ENCODE assay signal across 21 cellular contexts in genomic region chr1:160377585-160378206, GRCh38. TPM values are rescaled to one million over a fixed set of nuclear protein-coding genes. Genes with fewer than 3 reads are reported as not detected.
DNase-seq lines count a peak whose midpoint lies in the region; ATAC-seq and TF ChIP-seq lines count a peak whose summit lies in the region.
"Had no signal": no experiment of that assay in that cellular context is flagged by ENCODE, and none has a peak within 500 bp of the region (broad histone marks: within the 10 kb centered on the region; RNA-seq: fewer than 3 reads in every experiment).

No MANE protein-coding gene starts in this region.

- ATAC-seq in PC-3 (peak; percentile 23; the same call in 1 of the 2 replicates), gastrocnemius medialis (no peak), HG03025 (IDR thresholded peaks at IDR 0.05; ENCODE audit: low FRiP score, unreplicated experiment) (no peak)
- ATAC-seq: activated T-cell treated with anti-CD3 and anti-CD28 coated beads, Interleukin-2, amount 50 U/mL, for 4 hours; SK-N-SH treated with all-trans-retinoic acid at 6 μM for 48 hours; stimulated activated effector memory CD8-positive, alpha-beta T cell treated with anti-CD3 and anti-CD28 coated beads, Interleukin-12 subunit alpha, Interleukin-12 subunit beta, amount 100 ng/mL, for 72 hours had no signal

- TF ChIP-seq POLR2A in gastrocnemius medialis (IDR thresholded peaks at IDR 0.05) = no peak

- H3K9me2 ChIP-seq in PC-3 (replicated peaks; ENCODE audit: low read length) = no peaks in the 10 kb centered on the region

- in situ Hi-C loops in gastrocnemius medialis (cut with MboI; ENCODE audit: low sequenced_read_pairs in 4 of 4) = loop anchor here in 1 of 4 donors (10.0 kb wide), 1 partner anchor 183 kb away; the partner anchor contains the start of gene CASQ1

- H3K36me3 Mint-ChIP-seq in progenitor cell of endocrine pancreas (ENCODE audit: insufficient read depth) = no peaks in the 10 kb centered on the region
- H3K36me3 Mint-ChIP-seq: activated naive CD8-positive, alpha-beta T cell treated with anti-CD3 and anti-CD28 coated beads for 36 hours; stimulated activated effector memory CD8-positive, alpha-beta T cell treated with anti-CD3 and anti-CD28 coated beads, Interleukin-12 subunit alpha, Interleukin-12 subunit beta, amount 100 ng/mL, for 72 hours had no signal

- CTCF ChIA-PET in PC-3 (lab: Charles Lee) = interaction anchor here (0.6 to 3.1 kb wide), 2 partner anchors 184 to 1260 kb away, joined by 4 to 19 read pairs; no protein-coding TSS in a partner anchor

- H3K4me3 Mint-ChIP-seq in progenitor cell of endocrine pancreas (ENCODE audit: low read depth) = no peak overlapping the region
- H3K4me3 Mint-ChIP-seq: activated naive CD8-positive, alpha-beta T cell treated with anti-CD3 and anti-CD28 coated beads for 36 hours; activated T-cell treated with anti-CD3 and anti-CD28 coated beads, Interleukin-2, amount 50 U/mL, for 4 hours; B cell; stimulated activated effector memory CD8-positive, alpha-beta T cell treated with anti-CD3 and anti-CD28 coated beads, Interleukin-12 subunit alpha, Interleukin-12 subunit beta, amount 100 ng/mL, for 72 hours had no signal

- DNase-seq in EH (ENCODE audit: low read depth) (peak; percentile 73), PC-3 (peak; percentile 61), fibroblast of pulmonary artery (ENCODE audit: low read depth) (peak; percentile 10), progenitor cell of endocrine pancreas (ENCODE audit: low spot score, unreplicated experiment) (no peak), gastrocnemius medialis (no peak), globus pallidus (ENCODE audit: low spot score) (no peak), BE2C (no peak)
- DNase-seq: activated naive CD8-positive, alpha-beta T cell treated with anti-CD3 and anti-CD28 coated beads for 36 hours; activated T-cell treated with anti-CD3 and anti-CD28 coated beads, Interleukin-2, amount 50 U/mL, for 4 hours; central memory CD4-positive, alpha-beta T cell; NCI-H1694 treated with DMSO at 0.1 percent for 48 hours; NCI-H524 treated with DMSO at 0.1 percent for 48 hours; PC-9; small intestine had no signal

- POLR2A ChIA-PET in PC-3 (lab: Charles Lee; ENCODE audit: unreplicated experiment) = no interaction called here

- no peaks in the 10 kb centered on the region for H3K27me3 ChIP-seq in PC-3 (ENCODE audit: low read length)
- H3K27me3 ChIP-seq in gastrocnemius medialis = no peaks in the 10 kb centered on the region
- peaks cover 2% of the 10 kb centered on the region; the same call in 1 of the 2 replicates for H3K27me3 ChIP-seq in BE2C

- H3K36me3 ChIP-seq in PC-3 (ENCODE audit: low read depth, low read length) (no peaks in the 10 kb centered on the region), gastrocnemius medialis (no peaks in the 10 kb centered on the region), BE2C (no peaks in the 10 kb centered on the region)

- intact Hi-C loops in PC-3 (cut with micrococcal nuclease) = no loop called here
- intact Hi-C loops in gastrocnemius medialis (cut with DNase I; ENCODE audit: low total_unique reads) = loop anchor here (2.0 to 10.0 kb wide), 3 partner anchors 35 to 293 kb away; partner anchors contain the start of genes COPA, KCNJ9 and NCSTN

- H3K27ac Mint-ChIP-seq in progenitor cell of endocrine pancreas = peak overlapping the region; percentile 7
- H3K27ac Mint-ChIP-seq: activated naive CD8-positive, alpha-beta T cell treated with anti-CD3 and anti-CD28 coated beads for 36 hours; B cell; stimulated activated effector memory CD8-positive, alpha-beta T cell treated with anti-CD3 and anti-CD28 coated beads, Interleukin-12 subunit alpha, Interleukin-12 subunit beta, amount 100 ng/mL, for 72 hours had no signal

- H3K4me1 Mint-ChIP-seq in progenitor cell of endocrine pancreas (ENCODE audit: low read depth) = peaks cover 4% of the 10 kb centered on the region

- no peak overlapping the region for H3K4me3 ChIP-seq in PC-3 (ENCODE audit: low read length)
- no peak overlapping the region for H3K4me3 ChIP-seq in fibroblast of pulmonary artery (replicated peaks; ENCODE audit: low read depth, low read length)
- H3K4me3 ChIP-seq in gastrocnemius medialis = no peak overlapping the region
- H3K4me3 ChIP-seq in BE2C (ENCODE audit: low read depth, low read length) = no peak overlapping the region
- H3K4me3 ChIP-seq: PC-9 had no signal

- H2AFZ ChIP-seq in PC-3 (ENCODE audit: low read length) = no peak overlapping the region
- H2AFZ ChIP-seq: PC-9 had no signal

- H3K27ac ChIP-seq in PC-3 (ENCODE audit: low read length) (no peak overlapping the region), gastrocnemius medialis (no peak overlapping the region)
- H3K27ac ChIP-seq: PC-9 had no signal

- H3K4me1 ChIP-seq in PC-3 (ENCODE audit: insufficient read depth, low read length) = peaks cover 7% of the 10 kb centered on the region; the same call in 1 of the 2 replicates
- H3K4me1 ChIP-seq in gastrocnemius medialis = peaks cover 0 to 9% of the 10 kb centered on the region in 2 donors
- H3K4me1 ChIP-seq in BE2C = no peaks in the 10 kb centered on the region

- H3K9me3 ChIP-seq in PC-3 (ENCODE audit: low read length) (no peaks in the 10 kb centered on the region), gastrocnemius medialis (no peaks in the 10 kb centered on the region), BE2C (no peaks in the 10 kb centered on the region)

- no peaks in the 10 kb centered on the region for H4K20me1 ChIP-seq in PC-3 (ENCODE audit: low read length)

- no peaks in the 10 kb centered on the region for H3K9me3 Mint-ChIP-seq in progenitor cell of endocrine pancreas (ENCODE audit: low read depth)
- H3K9me3 Mint-ChIP-seq: activated naive CD8-positive, alpha-beta T cell treated with anti-CD3 and anti-CD28 coated beads for 36 hours; activated T-cell treated with anti-CD3 and anti-CD28 coated beads, Interleukin-2, amount 50 U/mL, for 4 hours; stimulated activated effector memory CD8-positive, alpha-beta T cell treated with anti-CD3 and anti-CD28 coated beads, Interleukin-12 subunit alpha, Interleukin-12 subunit beta, amount 100 ng/mL, for 72 hours had no signal

- H3K9ac ChIP-seq in PC-3 (ENCODE audit: low read length) = no peak overlapping the region

- TF ChIP-seq CTCF in PC-3 (conservative IDR thresholded peaks at IDR 0.05; ENCODE audit: low read depth, low read length) (no peak), fibroblast of pulmonary artery (IDR thresholded peaks at IDR 0.05; ENCODE audit: low read length, missing control alignments) (no peak), progenitor cell of endocrine pancreas (IDR thresholded peaks at IDR 0.05; ENCODE audit: unreplicated experiment) (no peak), gastrocnemius medialis (IDR thresholded peaks at IDR 0.05 in 4 of 5, conservative IDR thresholded peaks at IDR 0.05 in 1 of 5) (no peak), BE2C (IDR thresholded peaks at IDR 0.05; ENCODE audit: low read depth, low read length) (no peak)

- H3K4me2 ChIP-seq in PC-3 (ENCODE audit: low read length) = no peak overlapping the region
- H3K4me2 ChIP-seq: PC-9 had no signal

- H3F3A ChIP-seq in PC-3 (ENCODE audit: low read length, unreplicated experiment) = no peaks in the 10 kb centered on the region

- peaks cover 35% of the 10 kb centered on the region for H3K27me3 Mint-ChIP-seq in progenitor cell of endocrine pancreas
- H3K27me3 Mint-ChIP-seq: activated naive CD8-positive, alpha-beta T cell treated with anti-CD3 and anti-CD28 coated beads for 36 hours; B cell had no signal

- no TSS peak for BruUV-seq in PC-3 (replicated peaks; lab: Mats Ljungman, UMichigan)

- no peaks in the 10 kb centered on the region for H3K79me2 ChIP-seq in PC-3 (ENCODE audit: low read length)

RNA-seq across cellular contexts. Expression of gene NHLH1, which starts 10.8 kb away (rescaled TPM):
- total RNA-seq in PC-3 (2014; rRNA removed) (not detected in 2 replicates), progenitor cell of endocrine pancreas (0.78 and 0.96 TPM in 2 replicates), gastrocnemius medialis (under 1 TPM in 1 of 4 donors, not detected in 3; 0.46 TPM)
- polyA plus RNA-seq in BE2C (2012; ENCODE audit: insufficient read depth, insufficient read length, low read depth) = 4.6 TPM
- total RNA-seq: HT-29, mononuclear cell, urinary bladder had no signal

RNA-seq across cellular contexts. Expression of gene VANGL2, which starts 22.7 kb away (rescaled TPM):
- total RNA-seq in PC-3 (2014; rRNA removed) (0.06 and 0.44 TPM in 2 replicates), progenitor cell of endocrine pancreas (75.6 and 80.4 TPM in 2 replicates), gastrocnemius medialis (1 to 10 TPM in 1 of 4 donors, under 1 TPM in 2, not detected in 1; 0.26 to 1.2 (median 0.78) TPM)
- 15.4 TPM for polyA plus RNA-seq in BE2C (2012; ENCODE audit: insufficient read depth, insufficient read length, low read depth)

RNA-seq across cellular contexts. Expression of gene NCSTN, which starts 34.5 kb away (rescaled TPM):
- total RNA-seq in PC-3 (2014; rRNA removed) (48.2 and 49.6 TPM in 2 replicates), progenitor cell of endocrine pancreas (139 and 142 TPM in 2 replicates), gastrocnemius medialis (10 to 100 TPM; 29.2 to 59.3 (median 33.2) TPM)
- polyA plus RNA-seq in BE2C (2012; ENCODE audit: insufficient read depth, insufficient read length, low read depth) = 108 TPM

RNA-seq across cellular contexts. Expression of gene COPA, which starts 34.6 kb away (rescaled TPM):
- total RNA-seq in PC-3 (2014; rRNA removed) (141 and 142 TPM in 2 replicates), progenitor cell of endocrine pancreas (143 and 151 TPM in 2 replicates), gastrocnemius medialis (100 to 1,000 TPM in 1 of 4 donors, 10 to 100 TPM in 3; 59.0 to 103 (median 85.9) TPM)
- polyA plus RNA-seq in BE2C (2012; ENCODE audit: insufficient read depth, insufficient read length, low read depth) = 90.3 TPM

Comparison
In these comparisons a context has a peak if more than half of its experiments do, and no peak if none do; other contexts are left out.
1. DNase-seq: peak in EH (single experiment), PC-3 (single experiment) and fibroblast of pulmonary artery (single experiment); none in progenitor cell of endocrine pancreas (single experiment), gastrocnemius medialis (0 of 2), globus pallidus (single experiment) and BE2C (single experiment).
2. RNA of gene VANGL2, which starts 22.7 kb away (total RNA-seq): 75.6 to 80.4 TPM in progenitor cell of endocrine pancreas; 0.26 to 1.2 TPM in gastrocnemius medialis and 0.06 to 0.44 TPM in PC-3; every median in the first group is over 10 times any median in the second.